Comparison of ENCODE assay signal across 7 cellular contexts in genomic region chr15:57705746-57706404, GRCh38. TPM values are rescaled to one million over a fixed set of nuclear protein-coding genes. Genes with fewer than 3 reads are reported as not detected.
DNase-seq lines count a peak whose midpoint lies in the region; ATAC-seq and TF ChIP-seq lines count a peak whose summit lies in the region.

No MANE protein-coding gene starts in this region.

- peak overlapping the region; percentile 89 for H3K27ac Mint-ChIP-seq in activated T-helper 2 cell treated with anti-CD3 and anti-CD28 coated beads, Interferon-gamma antibody, Interleukin-2, Interleukin-4, amounts not matched to agents 10 μg/mL and 5 μg/mL and 100 μg/mL, durations not matched to agents 14 hours and 24 hours and 36 hours
- H3K27ac Mint-ChIP-seq in stimulated activated naive CD8-positive, alpha-beta T cell treated with anti-CD3 and anti-CD28 coated beads, Interleukin-15, amount 100 ng/mL, for 72 hours = peak overlapping the region; percentile 96 to 99

- H3K4me3 Mint-ChIP-seq in activated T-helper 2 cell treated with anti-CD3 and anti-CD28 coated beads, Interferon-gamma antibody, Interleukin-2, Interleukin-4, amounts not matched to agents 10 μg/mL and 5 μg/mL and 100 μg/mL, durations not matched to agents 14 hours and 24 hours and 36 hours (ENCODE audit: low read depth) = peak overlapping the region; percentile 89
- peak overlapping the region; percentile 80 to 96 for H3K4me3 Mint-ChIP-seq in stimulated activated naive CD8-positive, alpha-beta T cell treated with anti-CD3 and anti-CD28 coated beads, Interleukin-15, amount 100 ng/mL, for 72 hours

- peak overlapping the region; percentile 98 for H3K27ac ChIP-seq in HL-60 (replicated peaks)
- H3K27ac ChIP-seq in iPS-20b (ENCODE audit: low read length) = no peak overlapping the region

- peaks cover 22% of the 10 kb centered on the region for H3K36me3 ChIP-seq in iPS-20b (ENCODE audit: insufficient read depth, low read depth, low read length)

- H3K4me1 ChIP-seq in iPS-20b (ENCODE audit: insufficient read depth, low read length) = no peaks in the 10 kb centered on the region; the same call in 1 of the 2 replicates

- peaks cover 3% of the 10 kb centered on the region; the same call in 1 of the 2 replicates for H3K9me3 ChIP-seq in iPS-20b (ENCODE audit: insufficient read depth, low read depth, low read length)

- H3K27me3 ChIP-seq in HL-60 (ENCODE audit: insufficient read depth, poor library complexity, severe bottlenecking) = no peaks in the 10 kb centered on the region
- peaks cover 49% of the 10 kb centered on the region for H3K27me3 ChIP-seq in iPS-20b (ENCODE audit: insufficient read depth, low read length)

- ATAC-seq in stimulated activated naive CD8-positive, alpha-beta T cell treated with anti-CD3 and anti-CD28 coated beads, Interleukin-15, amount 100 ng/mL, for 72 hours = peak; percentile 2
- ATAC-seq in HG02678 (IDR thresholded peaks at IDR 0.05; ENCODE audit: unreplicated experiment) = no peak

- H3K36me3 Mint-ChIP-seq in activated T-helper 2 cell treated with anti-CD3 and anti-CD28 coated beads, Interferon-gamma antibody, Interleukin-2, Interleukin-4, amounts not matched to agents 10 μg/mL and 5 μg/mL and 100 μg/mL, durations not matched to agents 14 hours and 24 hours and 36 hours (ENCODE audit: low read depth) = peaks cover 33% of the 10 kb centered on the region

- no peak for TF ChIP-seq CTCF in HL-60 (IDR thresholded peaks at IDR 0.05; ENCODE audit: insufficient read depth, low read length)

- peak in 1 of 2 experiments; percentile 1 for DNase-seq in HL-60 (ENCODE audit: low read depth in 1 of 2, low spot score in 1 of 2)
- DNase-seq in activated T-helper 2 cell treated with anti-CD3 and anti-CD28 coated beads, Interferon-gamma antibody, Interleukin-2, Interleukin-4, amounts not matched to agents 10 μg/mL and 5 μg/mL and 100 μg/mL, durations not matched to agents 14 hours and 24 hours and 36 hours (ENCODE audit: low spot score) = no peak
- no peak for DNase-seq in stimulated activated naive CD8-positive, alpha-beta T cell treated with anti-CD3 and anti-CD28 coated beads, Interleukin-15, amount 100 ng/mL, for 72 hours
- DNase-seq in NOMO-1 treated with dmso at 0.1 percent for 144 hours (lab: John Stamatoyannopoulos, UW; ENCODE audit: unreplicated experiment) = no peak
- DNase-seq in stimulated activated CD4-positive, alpha-beta T cell treated with anti-CD3 and anti-CD28 coated beads, Interleukin-2, amount 100 ng/mL, for 48 hours = no peak

- intact Hi-C loops in activated T-helper 2 cell treated with anti-CD3 and anti-CD28 coated beads, Interferon-gamma antibody, Interleukin-2, Interleukin-4, amounts not matched to agents 10 μg/mL and 5 μg/mL and 100 μg/mL, durations not matched to agents 14 hours and 24 hours and 36 hours (cut with micrococcal nuclease) = loop anchor here (2.0 kb wide), 1 partner anchor 145 kb away; no protein-coding TSS in a partner anchor

- H3K4me3 ChIP-seq in HL-60 (replicated peaks; ENCODE audit: insufficient read depth, low read length) = peak overlapping the region; percentile 72
- H3K4me3 ChIP-seq in iPS-20b (ENCODE audit: low read length) = peak overlapping the region; percentile 94; the same call in 1 of the 2 replicates

- H3K9ac ChIP-seq in iPS-20b (ENCODE audit: low read depth, low read length) = peak overlapping the region; percentile 95; the same call in 1 of the 2 replicates

- H3K27me3 Mint-ChIP-seq in activated T-helper 2 cell treated with anti-CD3 and anti-CD28 coated beads, Interferon-gamma antibody, Interleukin-2, Interleukin-4, amounts not matched to agents 10 μg/mL and 5 μg/mL and 100 μg/mL, durations not matched to agents 14 hours and 24 hours and 36 hours (ENCODE audit: low read depth) = peaks cover 8% of the 10 kb centered on the region
- no peaks in the 10 kb centered on the region for H3K27me3 Mint-ChIP-seq in stimulated activated naive CD8-positive, alpha-beta T cell treated with anti-CD3 and anti-CD28 coated beads, Interleukin-15, amount 100 ng/mL, for 72 hours

- peaks cover 47% of the 10 kb centered on the region for H3K4me1 Mint-ChIP-seq in activated T-helper 2 cell treated with anti-CD3 and anti-CD28 coated beads, Interferon-gamma antibody, Interleukin-2, Interleukin-4, amounts not matched to agents 10 μg/mL and 5 μg/mL and 100 μg/mL, durations not matched to agents 14 hours and 24 hours and 36 hours (ENCODE audit: low read depth)
- peaks cover 69% of the 10 kb centered on the region for H3K4me1 Mint-ChIP-seq in stimulated activated naive CD8-positive, alpha-beta T cell treated with anti-CD3 and anti-CD28 coated beads, Interleukin-15, amount 100 ng/mL, for 72 hours

- H3K9me3 Mint-ChIP-seq in activated T-helper 2 cell treated with anti-CD3 and anti-CD28 coated beads, Interferon-gamma antibody, Interleukin-2, Interleukin-4, amounts not matched to agents 10 μg/mL and 5 μg/mL and 100 μg/mL, durations not matched to agents 14 hours and 24 hours and 36 hours = no peaks in the 10 kb centered on the region
- H3K9me3 Mint-ChIP-seq in stimulated activated naive CD8-positive, alpha-beta T cell treated with anti-CD3 and anti-CD28 coated beads, Interleukin-15, amount 100 ng/mL, for 72 hours = peaks cover 0 to 4% of the 10 kb centered on the region in 2 donors

RNA-seq across cellular contexts. Expression of gene POLR2M, which starts 0.6 kb away (rescaled TPM):
- 45.2 and 59.3 TPM in 2 replicates for total RNA-seq in activated T-helper 2 cell treated with anti-CD3 and anti-CD28 coated beads, Interferon-gamma antibody, Interleukin-2, Interleukin-4, amounts not matched to agents 10 μg/mL and 5 μg/mL and 100 μg/mL, durations not matched to agents 14 hours and 24 hours and 36 hours
